ENCODE assay signal across 27 cellular contexts in genomic region chr9:14522627-14523379, GRCh38.
"Had no signal": no experiment of that assay in that cellular context is flagged by ENCODE, and none has a peak within 500 bp of the region (broad histone marks: within the 10 kb centered on the region; RNA-seq: fewer than 3 reads in every experiment).

No MANE protein-coding gene starts in this region.

- H3K79me2 ChIP-seq: hepatocyte had no signal

- H3K36me3 ChIP-seq: gastrocnemius medialis, heart left ventricle, neural progenitor cell, prostate gland, right atrium auricular region, stomach, thyroid gland, vagina had no signal

- H3K4me2 ChIP-seq: hepatocyte, neural progenitor cell had no signal

- H3K27me3 ChIP-seq: gastrocnemius medialis, heart left ventricle, hepatocyte, neural progenitor cell, right atrium auricular region, stomach, thyroid gland, vagina had no signal

- DNase-seq: cortex of kidney; effector memory CD8-positive, alpha-beta T cell; foreskin fibroblast; gastrocnemius medialis; heart left ventricle; kidney; mammary epithelial cell; mesendoderm; midbrain; naive thymus-derived CD4-positive, alpha-beta T cell; stimulated activated CD4-positive, alpha-beta T cell treated with anti-CD3 and anti-CD28 coated beads, Interleukin-2, amount 100 ng/mL, for 24 hours; stimulated activated CD4-positive, alpha-beta T cell treated with anti-CD3 and anti-CD28 coated beads, Interleukin-4, amount 100 ng/mL, for 24 hours; stimulated activated naive CD4-positive, alpha-beta T cell treated with Interleukin-2 at 50 U/mL for 16 hours; stomach; thyroid gland; trophoblast cell had no signal

- H3K9me3 ChIP-seq: gastrocnemius medialis, heart left ventricle, prostate gland, right atrium auricular region, stomach, thyroid gland, vagina had no signal

- H3K27ac Mint-ChIP-seq: effector memory CD8-positive, alpha-beta T cell; naive thymus-derived CD4-positive, alpha-beta T cell; nephron; neural progenitor cell; stimulated activated effector memory CD8-positive, alpha-beta T cell treated with anti-CD3 and anti-CD28 coated beads, Interleukin-12 subunit alpha, Interleukin-12 subunit beta, amount 100 ng/mL, for 72 hours had no signal

- ATAC-seq: effector memory CD8-positive, alpha-beta T cell; esophagus mucosa; gastrocnemius medialis; heart left ventricle; left lobe of liver; naive thymus-derived CD4-positive, alpha-beta T cell; sciatic nerve; stimulated activated effector memory CD8-positive, alpha-beta T cell treated with anti-CD3 and anti-CD28 coated beads, Interleukin-12 subunit alpha, Interleukin-12 subunit beta, amount 100 ng/mL, for 72 hours had no signal

- H3K4me3 Mint-ChIP-seq: effector memory CD8-positive, alpha-beta T cell; naive thymus-derived CD4-positive, alpha-beta T cell; nephron; neural progenitor cell; stimulated activated effector memory CD8-positive, alpha-beta T cell treated with anti-CD3 and anti-CD28 coated beads, Interleukin-12 subunit alpha, Interleukin-12 subunit beta, amount 100 ng/mL, for 72 hours had no signal

- H3K9me3 Mint-ChIP-seq: naive thymus-derived CD4-positive, alpha-beta T cell; nephron; neural progenitor cell; stimulated activated effector memory CD8-positive, alpha-beta T cell treated with anti-CD3 and anti-CD28 coated beads, Interleukin-12 subunit alpha, Interleukin-12 subunit beta, amount 100 ng/mL, for 72 hours had no signal

- H3K4me1 ChIP-seq: gastrocnemius medialis, heart left ventricle, neural progenitor cell, prostate gland, right atrium auricular region, stomach, thyroid gland, vagina had no signal

- H2AFZ ChIP-seq: hepatocyte, neural progenitor cell had no signal

- FAIRE-seq: endometrium, kidney had no signal

- H3K27me3 Mint-ChIP-seq: effector memory CD8-positive, alpha-beta T cell had no signal

- H3K4me3 ChIP-seq: gastrocnemius medialis, heart left ventricle, hepatocyte, neural progenitor cell, prostate gland, right atrium auricular region, stomach, thyroid gland, vagina had no signal

- H3K27ac ChIP-seq: gastrocnemius medialis, heart left ventricle, hepatocyte, neural progenitor cell, prostate gland, right atrium auricular region, stomach, thyroid gland, vagina had no signal

- H3K4me1 Mint-ChIP-seq: naive thymus-derived CD4-positive, alpha-beta T cell; nephron; neural progenitor cell had no signal

- H3K36me3 Mint-ChIP-seq: naive thymus-derived CD4-positive, alpha-beta T cell; neural progenitor cell; stimulated activated effector memory CD8-positive, alpha-beta T cell treated with anti-CD3 and anti-CD28 coated beads, Interleukin-12 subunit alpha, Interleukin-12 subunit beta, amount 100 ng/mL, for 72 hours had no signal
